In the genomic region with DNA sequence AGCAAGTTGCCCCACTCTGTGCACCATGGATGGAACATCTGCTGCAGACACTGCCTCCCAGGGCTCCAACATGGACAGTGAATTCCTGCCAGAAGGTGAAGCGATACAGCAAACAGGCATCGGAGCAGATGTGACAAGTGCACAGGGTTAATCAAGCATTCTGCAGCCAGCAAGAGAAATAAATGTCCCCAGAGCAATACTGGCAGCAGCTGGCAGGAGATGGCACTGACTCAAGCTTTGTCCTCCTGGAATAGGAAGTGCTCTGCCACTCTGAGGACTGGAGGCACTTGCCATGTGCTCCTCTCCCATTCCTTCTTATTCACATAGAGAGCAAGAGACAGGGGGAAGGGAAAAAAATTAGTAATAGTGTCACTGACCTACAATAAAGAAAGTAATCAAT, we compare ENCODE assay signal across 17 cellular contexts.
A peak's percentile ranks its signal among the peaks of the same experiment; 100 is the strongest.
DNase-seq lines count a peak whose midpoint lies in the region; ATAC-seq and TF ChIP-seq lines count a peak whose summit lies in the region.
"Had no signal": no experiment of that assay in that cellular context is flagged by ENCODE, and none has a peak within 500 bp of the region (broad histone marks: within the 10 kb centered on the region; RNA-seq: fewer than 3 reads in every experiment).

No MANE protein-coding gene starts in this region.

- no peaks in the 10 kb centered on the region for H3K27me3 ChIP-seq in body of pancreas

- peaks cover 0 to 5% (median 4%) of the 10 kb centered on the region in 3 donors for H3K9me3 Mint-ChIP-seq in T-cell
- H3K9me3 Mint-ChIP-seq: T-helper 1 cell treated with Interleukin-12 subunit alpha and Interleukin-12 subunit beta and Interleukin-4 antibody, amounts not matched to agents 30 μg/mL and 1 μg/mL, for 36 hours had no signal

- H3K4me3 ChIP-seq in body of pancreas = no peak overlapping the region
- H3K4me3 ChIP-seq: GM12878, SK-N-MC had no signal

- no peak overlapping the region for H3K4me3 Mint-ChIP-seq in T-cell
- H3K4me3 Mint-ChIP-seq: CD4-positive, CD25-positive, alpha-beta regulatory T cell; T-helper 1 cell treated with Interleukin-12 subunit alpha and Interleukin-12 subunit beta and Interleukin-4 antibody, amounts not matched to agents 30 μg/mL and 1 μg/mL, for 36 hours had no signal

- DNase-seq in Right ventricle myocardium superior (peak; percentile 38), left cardiac atrium (no peak), NCI-H2029 (lab: John Stamatoyannopoulos, UW) (peak; percentile 86), body of pancreas (peak in 3 of 4 donors; percentile 22 to 27 (median 27)), retina (peak; percentile 53), Kasumi-1 (lab: John Stamatoyannopoulos, UW) (no peak), T-cell (no peak)
- DNase-seq: ACHN; AML-193; CD4-positive, CD25-positive, alpha-beta regulatory T cell; GDM1; HCEC 1CT; NCI-H146; NCI-H82 had no signal

- H3K4me1 ChIP-seq in body of pancreas = no peaks in the 10 kb centered on the region

- no peaks in the 10 kb centered on the region for H3K9me3 ChIP-seq in body of pancreas

- no peaks in the 10 kb centered on the region for H3K4me1 Mint-ChIP-seq in T-cell
- H3K4me1 Mint-ChIP-seq: CD4-positive, CD25-positive, alpha-beta regulatory T cell had no signal

- H3K36me3 Mint-ChIP-seq in T-cell = no peaks in the 10 kb centered on the region
- H3K36me3 Mint-ChIP-seq: CD4-positive, CD25-positive, alpha-beta regulatory T cell had no signal

- ATAC-seq in Right ventricle myocardium superior (ENCODE audit: poor library complexity) = peak; percentile 58
- ATAC-seq in left cardiac atrium = no peak
- no peak for ATAC-seq in body of pancreas
- no peak for ATAC-seq in T-cell (replicated peaks in 1 of 4)
- ATAC-seq: GM12878 had no signal

- H3K27ac ChIP-seq in body of pancreas = no peak overlapping the region
- H3K27ac ChIP-seq: SK-N-MC had no signal

- H3K27me3 Mint-ChIP-seq in T-cell = peaks cover 2 to 4% of the 10 kb centered on the region in 2 donors
- H3K27me3 Mint-ChIP-seq: CD4-positive, CD25-positive, alpha-beta regulatory T cell had no signal

- H3K36me3 ChIP-seq in body of pancreas (replicated peaks in 1 of 2; ENCODE audit: insufficient read depth in 1 of 2, low read depth in 2 of 2) = no peaks in the 10 kb centered on the region

- POLR2A ChIA-PET in T-cell (lab: Charles Lee) = no interaction called here

- 65 to 83% methylated on average over 2 of the region's 2 CpGs for WGBS in body of pancreas, 2 donors

- CTCF ChIA-PET in T-cell (lab: Charles Lee) = no interaction called here

- intact Hi-C loops in Right ventricle myocardium superior (cut with DNase I) = no loop called here
- intact Hi-C loops in left cardiac atrium (cut with DNase I) = no loop called here
- intact Hi-C loops in body of pancreas (cut with DNase I) = no loop called here

- no peak overlapping the region for H3K27ac Mint-ChIP-seq in T-cell
- H3K27ac Mint-ChIP-seq: CD4-positive, CD25-positive, alpha-beta regulatory T cell; T-helper 1 cell treated with Interleukin-12 subunit alpha and Interleukin-12 subunit beta and Interleukin-4 antibody, amounts not matched to agents 30 μg/mL and 1 μg/mL, for 36 hours had no signal

- no peak for TF ChIP-seq POLR2A in body of pancreas (IDR thresholded peaks at IDR 0.05)

- no peak for TF ChIP-seq CTCF in body of pancreas (IDR thresholded peaks at IDR 0.05)

Comparison
In these comparisons a context has a peak if more than half of its experiments do, and no peak if none do; other contexts are left out.
1. DNase-seq: peak in Right ventricle myocardium superior (single experiment), NCI-H2029 (single experiment), body of pancreas (3 of 4) and retina (single experiment); none in left cardiac atrium (single experiment), Kasumi-1 (0 of 2) and T-cell (0 of 34).